In the genomic region with DNA sequence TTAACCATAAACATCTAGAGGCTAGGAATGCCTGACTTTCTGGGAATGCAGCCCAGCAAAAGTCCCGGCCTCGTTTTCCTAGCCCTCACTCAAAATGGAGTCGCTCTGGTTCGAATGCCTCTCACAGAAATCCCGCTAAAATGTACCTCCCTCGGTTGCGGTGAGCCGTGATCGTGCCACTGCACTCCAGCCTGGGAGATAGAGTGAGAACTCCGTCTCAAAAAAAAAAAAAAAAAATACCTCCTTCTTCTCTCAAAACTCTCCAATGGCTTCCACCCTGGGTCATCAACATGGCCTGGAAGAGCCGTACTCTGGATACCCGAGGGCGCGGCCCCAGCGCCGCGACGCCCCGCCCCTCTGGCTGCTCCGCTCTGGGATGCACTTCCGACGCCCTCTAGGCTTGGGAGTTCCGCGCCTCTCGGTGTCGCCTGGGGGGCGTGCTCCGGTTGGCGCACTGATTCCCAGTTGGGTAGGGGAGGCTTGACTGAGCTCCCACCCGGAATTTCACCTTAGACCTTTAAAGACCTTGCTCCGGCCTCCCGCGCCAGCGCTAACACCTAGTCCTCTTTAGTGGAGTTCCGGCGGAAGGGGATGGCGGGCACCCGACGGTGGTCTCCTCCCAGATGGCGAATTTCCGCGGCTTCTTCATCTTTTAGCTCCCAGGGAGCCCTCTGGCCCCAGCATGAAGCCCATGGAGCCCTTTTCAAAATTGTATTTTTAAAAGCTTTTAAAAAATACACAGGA, we compare ENCODE assay signal across 1 cellular context.
A peak's percentile ranks its signal among the peaks of the same experiment; 100 is the strongest.
TF ChIP-seq lines count a peak whose summit lies in the region.

No MANE protein-coding gene starts in this region.

TF ChIP-seq in GM12878, 131 proteins besides CTCF, POLR2A, EP300 and RAD21 (continued from another document and continues in another):
- TF ChIP-seq, protein P1, sequence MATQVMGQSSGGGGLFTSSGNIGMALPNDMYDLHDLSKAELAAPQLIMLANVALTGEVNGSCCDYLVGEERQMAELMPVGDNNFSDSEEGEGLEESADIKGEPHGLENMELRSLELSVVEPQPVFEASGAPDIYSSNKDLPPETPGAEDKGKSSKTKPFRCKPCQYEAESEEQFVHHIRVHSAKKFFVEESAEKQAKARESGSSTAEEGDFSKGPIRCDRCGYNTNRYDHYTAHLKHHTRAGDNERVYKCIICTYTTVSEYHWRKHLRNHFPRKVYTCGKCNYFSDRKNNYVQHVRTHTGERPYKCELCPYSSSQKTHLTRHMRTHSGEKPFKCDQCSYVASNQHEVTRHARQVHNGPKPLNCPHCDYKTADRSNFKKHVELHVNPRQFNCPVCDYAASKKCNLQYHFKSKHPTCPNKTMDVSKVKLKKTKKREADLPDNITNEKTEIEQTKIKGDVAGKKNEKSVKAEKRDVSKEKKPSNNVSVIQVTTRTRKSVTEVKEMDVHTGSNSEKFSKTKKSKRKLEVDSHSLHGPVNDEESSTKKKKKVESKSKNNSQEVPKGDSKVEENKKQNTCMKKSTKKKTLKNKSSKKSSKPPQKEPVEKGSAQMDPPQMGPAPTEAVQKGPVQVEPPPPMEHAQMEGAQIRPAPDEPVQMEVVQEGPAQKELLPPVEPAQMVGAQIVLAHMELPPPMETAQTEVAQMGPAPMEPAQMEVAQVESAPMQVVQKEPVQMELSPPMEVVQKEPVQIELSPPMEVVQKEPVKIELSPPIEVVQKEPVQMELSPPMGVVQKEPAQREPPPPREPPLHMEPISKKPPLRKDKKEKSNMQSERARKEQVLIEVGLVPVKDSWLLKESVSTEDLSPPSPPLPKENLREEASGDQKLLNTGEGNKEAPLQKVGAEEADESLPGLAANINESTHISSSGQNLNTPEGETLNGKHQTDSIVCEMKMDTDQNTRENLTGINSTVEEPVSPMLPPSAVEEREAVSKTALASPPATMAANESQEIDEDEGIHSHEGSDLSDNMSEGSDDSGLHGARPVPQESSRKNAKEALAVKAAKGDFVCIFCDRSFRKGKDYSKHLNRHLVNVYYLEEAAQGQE (IDR thresholded peaks at IDR 0.05; ENCODE audit: low read depth, low read length) = no peak
- TF ChIP-seq, protein P2, sequence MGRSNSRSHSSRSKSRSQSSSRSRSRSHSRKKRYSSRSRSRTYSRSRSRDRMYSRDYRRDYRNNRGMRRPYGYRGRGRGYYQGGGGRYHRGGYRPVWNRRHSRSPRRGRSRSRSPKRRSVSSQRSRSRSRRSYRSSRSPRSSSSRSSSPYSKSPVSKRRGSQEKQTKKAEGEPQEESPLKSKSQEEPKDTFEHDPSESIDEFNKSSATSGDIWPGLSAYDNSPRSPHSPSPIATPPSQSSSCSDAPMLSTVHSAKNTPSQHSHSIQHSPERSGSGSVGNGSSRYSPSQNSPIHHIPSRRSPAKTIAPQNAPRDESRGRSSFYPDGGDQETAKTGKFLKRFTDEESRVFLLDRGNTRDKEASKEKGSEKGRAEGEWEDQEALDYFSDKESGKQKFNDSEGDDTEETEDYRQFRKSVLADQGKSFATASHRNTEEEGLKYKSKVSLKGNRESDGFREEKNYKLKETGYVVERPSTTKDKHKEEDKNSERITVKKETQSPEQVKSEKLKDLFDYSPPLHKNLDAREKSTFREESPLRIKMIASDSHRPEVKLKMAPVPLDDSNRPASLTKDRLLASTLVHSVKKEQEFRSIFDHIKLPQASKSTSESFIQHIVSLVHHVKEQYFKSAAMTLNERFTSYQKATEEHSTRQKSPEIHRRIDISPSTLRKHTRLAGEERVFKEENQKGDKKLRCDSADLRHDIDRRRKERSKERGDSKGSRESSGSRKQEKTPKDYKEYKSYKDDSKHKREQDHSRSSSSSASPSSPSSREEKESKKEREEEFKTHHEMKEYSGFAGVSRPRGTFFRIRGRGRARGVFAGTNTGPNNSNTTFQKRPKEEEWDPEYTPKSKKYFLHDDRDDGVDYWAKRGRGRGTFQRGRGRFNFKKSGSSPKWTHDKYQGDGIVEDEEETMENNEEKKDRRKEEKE (IDR thresholded peaks at IDR 0.05) = no peak
- TF ChIP-seq RB1 (IDR thresholded peaks at IDR 0.05; ENCODE audit: borderline replicate concordance) (peak; percentile 64; the same call in 1 of the 2 replicates), IKZF2 (IDR thresholded peaks at IDR 0.05) (peak; percentile 76 to 79), NFXL1 (IDR thresholded peaks at IDR 0.05; ENCODE audit: borderline replicate concordance) (no peak), MEF2A (IDR thresholded peaks at IDR 0.05; ENCODE audit: insufficient read depth, low read depth, low read length) (no peak), SUPT20H (IDR thresholded peaks at IDR 0.05; ENCODE audit: borderline replicate concordance, control insufficient read depth, low read depth, low read length) (no peak), NR2C2 (IDR thresholded peaks at IDR 0.05; ENCODE audit: borderline replicate concordance, control insufficient read depth, insufficient read length, low read depth) (no peak), SMARCA5 (IDR thresholded peaks at IDR 0.05) (no peak; the same call in 1 of the 2 replicates), CHD1 (IDR thresholded peaks at IDR 0.05; ENCODE audit: low read depth, low read length) (no peak), NFIC (IDR thresholded peaks at IDR 0.05; ENCODE audit: low read depth, low read length) (no peak; the same call in 1 of the 2 replicates), ZSCAN29 (IDR thresholded peaks at IDR 0.05) (no peak), BHLHE40 (IDR thresholded peaks at IDR 0.05; ENCODE audit: borderline replicate concordance in 1 of 2, low read depth in 2 of 2, low read length in 1 of 2) (peak in 1 of 2 experiments; percentile 28; a peak in 1 of 4 replicates), BACH1 (IDR thresholded peaks at IDR 0.05; ENCODE audit: borderline replicate concordance) (no peak), BCL11A (IDR thresholded peaks at IDR 0.05; ENCODE audit: low read depth, low read length) (no peak), KDM1A (IDR thresholded peaks at IDR 0.05; ENCODE audit: borderline replicate concordance) (no peak), IRF4 (IDR thresholded peaks at IDR 0.05; ENCODE audit: low read depth, low read length) (no peak), CEBPB (IDR thresholded peaks at IDR 0.05; ENCODE audit: borderline replicate concordance in 1 of 2, low read depth in 2 of 2, low read length in 2 of 2) (no peak), NBN (IDR thresholded peaks at IDR 0.05) (peak; percentile 45; the same call in 1 of the 2 replicates), RAD51 (IDR thresholded peaks at IDR 0.05) (no peak), STAT1 (conservative IDR thresholded peaks at IDR 0.05) (no peak), KLF5 (IDR thresholded peaks at IDR 0.05; ENCODE audit: partially characterized antibody) (no peak), TCF12 (IDR thresholded peaks at IDR 0.05; ENCODE audit: low read depth, low read length) (no peak), NFYA (IDR thresholded peaks at IDR 0.05; ENCODE audit: borderline replicate concordance, low read depth, low read length) (no peak), SPI1 (IDR thresholded peaks at IDR 0.05; ENCODE audit: borderline replicate concordance, insufficient read depth, low read depth, low read length) (no peak)
- TF ChIP-seq, protein P3, sequence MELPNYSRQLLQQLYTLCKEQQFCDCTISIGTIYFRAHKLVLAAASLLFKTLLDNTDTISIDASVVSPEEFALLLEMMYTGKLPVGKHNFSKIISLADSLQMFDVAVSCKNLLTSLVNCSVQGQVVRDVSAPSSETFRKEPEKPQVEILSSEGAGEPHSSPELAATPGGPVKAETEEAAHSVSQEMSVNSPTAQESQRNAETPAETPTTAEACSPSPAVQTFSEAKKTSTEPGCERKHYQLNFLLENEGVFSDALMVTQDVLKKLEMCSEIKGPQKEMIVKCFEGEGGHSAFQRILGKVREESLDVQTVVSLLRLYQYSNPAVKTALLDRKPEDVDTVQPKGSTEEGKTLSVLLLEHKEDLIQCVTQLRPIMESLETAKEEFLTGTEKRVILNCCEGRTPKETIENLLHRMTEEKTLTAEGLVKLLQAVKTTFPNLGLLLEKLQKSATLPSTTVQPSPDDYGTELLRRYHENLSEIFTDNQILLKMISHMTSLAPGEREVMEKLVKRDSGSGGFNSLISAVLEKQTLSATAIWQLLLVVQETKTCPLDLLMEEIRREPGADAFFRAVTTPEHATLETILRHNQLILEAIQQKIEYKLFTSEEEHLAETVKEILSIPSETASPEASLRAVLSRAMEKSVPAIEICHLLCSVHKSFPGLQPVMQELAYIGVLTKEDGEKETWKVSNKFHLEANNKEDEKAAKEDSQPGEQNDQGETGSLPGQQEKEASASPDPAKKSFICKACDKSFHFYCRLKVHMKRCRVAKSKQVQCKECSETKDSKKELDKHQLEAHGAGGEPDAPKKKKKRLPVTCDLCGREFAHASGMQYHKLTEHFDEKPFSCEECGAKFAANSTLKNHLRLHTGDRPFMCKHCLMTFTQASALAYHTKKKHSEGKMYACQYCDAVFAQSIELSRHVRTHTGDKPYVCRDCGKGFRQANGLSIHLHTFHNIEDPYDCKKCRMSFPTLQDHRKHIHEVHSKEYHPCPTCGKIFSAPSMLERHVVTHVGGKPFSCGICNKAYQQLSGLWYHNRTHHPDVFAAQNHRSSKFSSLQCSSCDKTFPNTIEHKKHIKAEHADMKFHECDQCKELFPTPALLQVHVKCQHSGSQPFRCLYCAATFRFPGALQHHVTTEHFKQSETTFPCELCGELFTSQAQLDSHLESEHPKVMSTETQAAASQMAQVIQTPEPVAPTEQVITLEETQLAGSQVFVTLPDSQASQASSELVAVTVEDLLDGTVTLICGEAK (IDR thresholded peaks at IDR 0.05; ENCODE audit: borderline replicate concordance) = peak; percentile 88
- TF ChIP-seq, protein P4, sequence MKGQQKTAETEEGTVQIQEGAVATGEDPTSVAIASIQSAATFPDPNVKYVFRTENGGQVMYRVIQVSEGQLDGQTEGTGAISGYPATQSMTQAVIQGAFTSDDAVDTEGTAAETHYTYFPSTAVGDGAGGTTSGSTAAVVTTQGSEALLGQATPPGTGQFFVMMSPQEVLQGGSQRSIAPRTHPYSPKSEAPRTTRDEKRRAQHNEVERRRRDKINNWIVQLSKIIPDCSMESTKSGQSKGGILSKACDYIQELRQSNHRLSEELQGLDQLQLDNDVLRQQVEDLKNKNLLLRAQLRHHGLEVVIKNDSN (IDR thresholded peaks at IDR 0.05; ENCODE audit: borderline replicate concordance, extremely low read length, insufficient read depth, low read depth, low read length) = no peak
- TF ChIP-seq, protein P5, sequence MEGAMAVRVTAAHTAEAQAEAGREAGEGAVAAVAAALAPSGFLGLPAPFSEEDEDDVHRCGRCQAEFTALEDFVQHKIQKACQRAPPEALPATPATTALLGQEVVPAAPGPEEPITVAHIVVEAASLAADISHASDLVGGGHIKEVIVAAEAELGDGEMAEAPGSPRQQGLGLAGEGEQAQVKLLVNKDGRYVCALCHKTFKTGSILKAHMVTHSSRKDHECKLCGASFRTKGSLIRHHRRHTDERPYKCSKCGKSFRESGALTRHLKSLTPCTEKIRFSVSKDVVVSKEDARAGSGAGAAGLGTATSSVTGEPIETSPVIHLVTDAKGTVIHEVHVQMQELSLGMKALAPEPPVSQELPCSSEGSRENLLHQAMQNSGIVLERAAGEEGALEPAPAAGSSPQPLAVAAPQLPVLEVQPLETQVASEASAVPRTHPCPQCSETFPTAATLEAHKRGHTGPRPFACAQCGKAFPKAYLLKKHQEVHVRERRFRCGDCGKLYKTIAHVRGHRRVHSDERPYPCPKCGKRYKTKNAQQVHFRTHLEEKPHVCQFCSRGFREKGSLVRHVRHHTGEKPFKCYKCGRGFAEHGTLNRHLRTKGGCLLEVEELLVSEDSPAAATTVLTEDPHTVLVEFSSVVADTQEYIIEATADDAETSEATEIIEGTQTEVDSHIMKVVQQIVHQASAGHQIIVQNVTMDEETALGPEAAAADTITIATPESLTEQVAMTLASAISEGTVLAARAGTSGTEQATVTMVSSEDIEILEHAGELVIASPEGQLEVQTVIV (IDR thresholded peaks at IDR 0.05; ENCODE audit: borderline replicate concordance, partially characterized antibody) = no peak
- TF ChIP-seq, protein P6, sequence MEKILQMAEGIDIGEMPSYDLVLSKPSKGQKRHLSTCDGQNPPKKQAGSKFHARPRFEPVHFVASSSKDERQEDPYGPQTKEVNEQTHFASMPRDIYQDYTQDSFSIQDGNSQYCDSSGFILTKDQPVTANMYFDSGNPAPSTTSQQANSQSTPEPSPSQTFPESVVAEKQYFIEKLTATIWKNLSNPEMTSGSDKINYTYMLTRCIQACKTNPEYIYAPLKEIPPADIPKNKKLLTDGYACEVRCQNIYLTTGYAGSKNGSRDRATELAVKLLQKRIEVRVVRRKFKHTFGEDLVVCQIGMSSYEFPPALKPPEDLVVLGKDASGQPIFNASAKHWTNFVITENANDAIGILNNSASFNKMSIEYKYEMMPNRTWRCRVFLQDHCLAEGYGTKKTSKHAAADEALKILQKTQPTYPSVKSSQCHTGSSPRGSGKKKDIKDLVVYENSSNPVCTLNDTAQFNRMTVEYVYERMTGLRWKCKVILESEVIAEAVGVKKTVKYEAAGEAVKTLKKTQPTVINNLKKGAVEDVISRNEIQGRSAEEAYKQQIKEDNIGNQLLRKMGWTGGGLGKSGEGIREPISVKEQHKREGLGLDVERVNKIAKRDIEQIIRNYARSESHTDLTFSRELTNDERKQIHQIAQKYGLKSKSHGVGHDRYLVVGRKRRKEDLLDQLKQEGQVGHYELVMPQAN (conservative IDR thresholded peaks at IDR 0.05) = no peak
- TF ChIP-seq, protein P7, sequence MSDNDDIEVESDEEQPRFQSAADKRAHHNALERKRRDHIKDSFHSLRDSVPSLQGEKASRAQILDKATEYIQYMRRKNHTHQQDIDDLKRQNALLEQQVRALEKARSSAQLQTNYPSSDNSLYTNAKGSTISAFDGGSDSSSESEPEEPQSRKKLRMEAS (IDR thresholded peaks at IDR 0.05; ENCODE audit: low read depth, low read length) = no peak
- TF ChIP-seq, protein P8, sequence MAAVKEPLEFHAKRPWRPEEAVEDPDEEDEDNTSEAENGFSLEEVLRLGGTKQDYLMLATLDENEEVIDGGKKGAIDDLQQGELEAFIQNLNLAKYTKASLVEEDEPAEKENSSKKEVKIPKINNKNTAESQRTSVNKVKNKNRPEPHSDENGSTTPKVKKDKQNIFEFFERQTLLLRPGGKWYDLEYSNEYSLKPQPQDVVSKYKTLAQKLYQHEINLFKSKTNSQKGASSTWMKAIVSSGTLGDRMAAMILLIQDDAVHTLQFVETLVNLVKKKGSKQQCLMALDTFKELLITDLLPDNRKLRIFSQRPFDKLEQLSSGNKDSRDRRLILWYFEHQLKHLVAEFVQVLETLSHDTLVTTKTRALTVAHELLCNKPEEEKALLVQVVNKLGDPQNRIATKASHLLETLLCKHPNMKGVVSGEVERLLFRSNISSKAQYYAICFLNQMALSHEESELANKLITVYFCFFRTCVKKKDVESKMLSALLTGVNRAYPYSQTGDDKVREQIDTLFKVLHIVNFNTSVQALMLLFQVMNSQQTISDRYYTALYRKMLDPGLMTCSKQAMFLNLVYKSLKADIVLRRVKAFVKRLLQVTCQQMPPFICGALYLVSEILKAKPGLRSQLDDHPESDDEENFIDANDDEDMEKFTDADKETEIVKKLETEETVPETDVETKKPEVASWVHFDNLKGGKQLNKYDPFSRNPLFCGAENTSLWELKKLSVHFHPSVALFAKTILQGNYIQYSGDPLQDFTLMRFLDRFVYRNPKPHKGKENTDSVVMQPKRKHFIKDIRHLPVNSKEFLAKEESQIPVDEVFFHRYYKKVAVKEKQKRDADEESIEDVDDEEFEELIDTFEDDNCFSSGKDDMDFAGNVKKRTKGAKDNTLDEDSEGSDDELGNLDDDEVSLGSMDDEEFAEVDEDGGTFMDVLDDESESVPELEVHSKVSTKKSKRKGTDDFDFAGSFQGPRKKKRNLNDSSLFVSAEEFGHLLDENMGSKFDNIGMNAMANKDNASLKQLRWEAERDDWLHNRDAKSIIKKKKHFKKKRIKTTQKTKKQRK (IDR thresholded peaks at IDR 0.05; ENCODE audit: low read depth, low read length) = no peak
